Comparison of ENCODE assay signal across 21 cellular contexts in genomic region chr3:70821602-70822001, GRCh38.
"Had no signal": no experiment of that assay in that cellular context is flagged by ENCODE, and none has a peak within 500 bp of the region (broad histone marks: within the 10 kb centered on the region; RNA-seq: fewer than 3 reads in every experiment).

No MANE protein-coding gene starts in this region.

- H3K4me1 ChIP-seq: psoas muscle, stomach, tibial nerve, upper lobe of left lung, vagina had no signal

- DNase-seq: naive thymus-derived CD4-positive, alpha-beta T cell; natural killer cell; nucleus accumbens; pancreas; psoas muscle; right cardiac atrium; small intestine; stimulated activated CD4-positive, alpha-beta T cell treated with anti-CD3 and anti-CD28 coated beads, Interleukin-15, amount 100 ng/mL, for 24 hours; stimulated activated CD4-positive, alpha-beta T cell treated with anti-CD3 and anti-CD28 coated beads, Interleukin-2, amount 100 ng/mL, for 24 hours; stimulated activated CD4-positive, alpha-beta T cell treated with anti-CD3 and anti-CD28 coated beads, Interleukin-2, amount 100 ng/mL, for 48 hours; stimulated activated CD4-positive, alpha-beta T cell treated with anti-CD3 and anti-CD28 coated beads, Interleukin-4, amount 100 ng/mL, for 24 hours; stimulated activated naive B cell treated with anti-CD40 and anti-IgM and Interleukin-4, amounts not matched to agents 10 μg/mL and 1 μg/mL and 100 μg/mL, for 72 hours; stimulated activated naive CD4-positive, alpha-beta T cell treated with Interleukin-2 at 50 U/mL for 16 hours; stomach; thyroid gland; trophoblast cell; upper lobe of left lung had no signal

- H3K36me3 ChIP-seq: neutrophil, pancreas, stomach, thoracic aorta, thyroid gland, tibial nerve, upper lobe of left lung, vagina had no signal

- H3K4me3 ChIP-seq: pancreas, psoas muscle, stomach, thoracic aorta, thyroid gland, tibial nerve, upper lobe of left lung, vagina had no signal

- H3K27me3 ChIP-seq: neutrophil, pancreas, stomach, thyroid gland, tibial nerve, upper lobe of left lung, vagina had no signal

- H3K9me3 ChIP-seq: neutrophil, pancreas, psoas muscle, thoracic aorta, thyroid gland, upper lobe of left lung, vagina had no signal

- H3K27ac ChIP-seq: neutrophil, pancreas, psoas muscle, stomach, thoracic aorta, thyroid gland, tibial nerve, upper lobe of left lung, vagina had no signal
